ENCODE assay signal across 10 cellular contexts in genomic region chr21:29301703-29302102, GRCh38. TPM values are rescaled to one million over a fixed set of nuclear protein-coding genes. Genes with fewer than 3 reads are reported as not detected.
DNase-seq lines count a peak whose midpoint lies in the region; ATAC-seq and TF ChIP-seq lines count a peak whose summit lies in the region.
"Had no signal": no experiment of that assay in that cellular context is flagged by ENCODE, and none has a peak within 500 bp of the region (broad histone marks: within the 10 kb centered on the region; RNA-seq: fewer than 3 reads in every experiment).

No MANE protein-coding gene starts in this region.

- peaks cover 9% of the 10 kb centered on the region; the same call in 1 of the 2 replicates for H3K36me3 ChIP-seq in DOHH2 (ENCODE audit: control insufficient read depth, low read length)
- no peaks in the 10 kb centered on the region for H3K36me3 ChIP-seq in prostate gland
- no peaks in the 10 kb centered on the region for H3K36me3 ChIP-seq in right atrium auricular region
- H3K36me3 ChIP-seq in upper lobe of left lung = no peaks in the 10 kb centered on the region

- H3K4me3 ChIP-seq in DOHH2 (ENCODE audit: low read length) = no peak overlapping the region
- peak overlapping the region; percentile 79 for H3K4me3 ChIP-seq in NB4 (ENCODE audit: low read depth, low read length)
- H3K4me3 ChIP-seq in prostate gland = peak overlapping the region in 1 of 2 donors; percentile 99
- no peak overlapping the region for H3K4me3 ChIP-seq in right atrium auricular region
- peak overlapping the region in 2 of 4 donors; percentile 57 to 88 for H3K4me3 ChIP-seq in upper lobe of left lung

- no peak for DNase-seq in NB4 (ENCODE audit: low read depth)
- no peak for DNase-seq in epithelial cell of prostate (ENCODE audit: low read depth, low spot score)
- DNase-seq in prostate gland (ENCODE audit: low spot score) = no peak
- no peak for DNase-seq in right atrium auricular region (ENCODE audit: low spot score)
- DNase-seq in putamen (ENCODE audit: low spot score) = no peak
- DNase-seq in upper lobe of left lung = no peak
- DNase-seq in pons (ENCODE audit: low spot score) = no peak
- DNase-seq: effector CD8-positive, alpha-beta T cell; NCI-H1694 had no signal

- H3K27ac ChIP-seq in DOHH2 (ENCODE audit: low read depth, low read length) (no peak overlapping the region), epithelial cell of prostate (peak overlapping the region; percentile 2), prostate gland (peak overlapping the region; percentile 39 to 49), right atrium auricular region (no peak overlapping the region), upper lobe of left lung (peak overlapping the region in 2 of 4 donors; percentile 46 to 52)

- intact Hi-C loops in prostate gland (cut with DNase I) = loop anchor here (5.0 kb wide), 1 partner anchor 41 kb away; no protein-coding TSS in a partner anchor

- TF ChIP-seq CTCF in DOHH2 (IDR thresholded peaks at IDR 0.05; ENCODE audit: low read depth, low read length, poor library complexity, severe bottlenecking) (no peak), NB4 (IDR thresholded peaks at IDR 0.05; ENCODE audit: low read depth, low read length) (no peak), prostate gland (IDR thresholded peaks at IDR 0.05) (no peak), right atrium auricular region (IDR thresholded peaks at IDR 0.05) (no peak), upper lobe of left lung (IDR thresholded peaks at IDR 0.05) (no peak)

- H3K9me2 ChIP-seq in DOHH2 (replicated peaks; ENCODE audit: control insufficient read depth, low read length) = no peaks in the 10 kb centered on the region

- TF ChIP-seq EP300 in upper lobe of left lung (IDR thresholded peaks at IDR 0.05) = no peak

- H3K9me3 ChIP-seq in DOHH2 (ENCODE audit: control insufficient read depth, insufficient read depth, low read length) (no peaks in the 10 kb centered on the region), prostate gland (no peaks in the 10 kb centered on the region), right atrium auricular region (no peaks in the 10 kb centered on the region), upper lobe of left lung (no peaks in the 10 kb centered on the region)

- peaks cover 77% of the 10 kb centered on the region for H3K4me1 ChIP-seq in DOHH2 (ENCODE audit: control insufficient read depth, low read length)
- H3K4me1 ChIP-seq in prostate gland (replicated peaks) = peaks cover 4% of the 10 kb centered on the region
- H3K4me1 ChIP-seq in right atrium auricular region = peaks cover 0 to 73% of the 10 kb centered on the region in 2 donors
- peaks cover 58 to 75% (median 62%) of the 10 kb centered on the region in 4 donors for H3K4me1 ChIP-seq in upper lobe of left lung

- TF ChIP-seq POLR2A in NB4 (IDR thresholded peaks at IDR 0.05; ENCODE audit: extremely low read depth, insufficient read length) (no peak), prostate gland (IDR thresholded peaks at IDR 0.05) (no peak), upper lobe of left lung (IDR thresholded peaks at IDR 0.05) (no peak)

- H4K20me1 ChIP-seq in DOHH2 (ENCODE audit: control insufficient read depth, insufficient read depth, low read depth, low read length) = peaks cover 7% of the 10 kb centered on the region; the same call in 1 of the 2 replicates

- H3K79me2 ChIP-seq in DOHH2 (ENCODE audit: control insufficient read depth, low read length) = peaks cover 74% of the 10 kb centered on the region

- no peak for ATAC-seq in upper lobe of left lung (ENCODE audit: low FRiP score in 2 of 2)

- peaks cover 11% of the 10 kb centered on the region; the same call in 1 of the 2 replicates for H3F3A ChIP-seq in DOHH2 (ENCODE audit: control insufficient read depth, insufficient read depth)

- no peaks in the 10 kb centered on the region for H3K27me3 ChIP-seq in DOHH2 (ENCODE audit: control insufficient read depth, low read length)
- H3K27me3 ChIP-seq in prostate gland (replicated peaks; ENCODE audit: insufficient read depth) = no peaks in the 10 kb centered on the region
- no peaks in the 10 kb centered on the region for H3K27me3 ChIP-seq in right atrium auricular region
- no peaks in the 10 kb centered on the region for H3K27me3 ChIP-seq in upper lobe of left lung

- 62% methylated on average over 6 of the region's 6 CpGs for WGBS in prostate gland
- WGBS in upper lobe of left lung, 2 donors = 67 to 70% methylated on average over 6 of the region's 6 CpGs

- peak overlapping the region; percentile 87 for H3K4me2 ChIP-seq in DOHH2 (ENCODE audit: low read length)

RNA-seq across cellular contexts. Expression of gene BACH1, which starts 3.0 kb away (rescaled TPM):
- 10 to 100 TPM; 42.4 to 46.2 TPM for total RNA-seq in prostate gland
- total RNA-seq in right atrium auricular region = 10 to 100 TPM; 16.0 to 31.2 TPM
- total RNA-seq in upper lobe of left lung = 100 to 1,000 TPM in 2 of 6 donors, 10 to 100 TPM in 4; 41.6 to 119 (median 78.9) TPM

Comparison
In these comparisons a context has a peak if more than half of its experiments do, and no peak if none do; other contexts are left out.
1. H3K27ac ChIP-seq: peak in epithelial cell of prostate (single experiment) and prostate gland (2 of 2); none in DOHH2 (single experiment) and right atrium auricular region (0 of 2).